8 cellular contexts compared by ENCODE assay signal in the genomic region with DNA sequence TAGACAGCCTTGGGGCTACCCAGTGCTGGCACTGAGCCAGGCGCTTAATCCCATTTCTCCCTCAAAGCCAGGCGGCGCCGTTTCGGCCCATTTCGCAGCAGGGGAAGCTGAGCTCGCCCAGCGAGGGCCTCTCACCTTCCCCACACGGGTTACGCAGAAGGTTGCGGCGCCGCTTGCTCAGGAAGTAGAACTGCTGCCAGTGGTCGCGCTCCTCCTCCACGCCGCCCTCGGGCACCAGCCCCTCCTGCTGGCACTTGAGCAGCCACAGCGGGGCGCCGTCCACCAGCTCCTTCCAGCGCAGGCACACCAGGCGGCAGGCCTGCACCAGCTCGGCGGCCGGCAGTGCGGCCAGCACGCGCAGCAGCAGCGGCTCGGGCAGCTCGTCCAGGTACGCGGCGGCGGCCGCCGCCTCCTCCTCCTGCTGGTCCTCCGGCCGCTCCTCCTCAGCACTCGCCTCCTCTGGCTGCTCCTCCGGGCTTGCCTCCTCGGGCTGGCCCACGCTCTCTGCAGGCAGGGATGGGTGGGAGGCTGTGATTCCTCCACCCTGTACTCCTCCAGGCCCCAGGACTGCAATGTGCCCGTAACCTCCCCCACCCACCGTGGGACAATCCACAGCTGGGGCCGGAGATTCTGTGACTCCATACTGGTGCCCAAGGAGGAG. TPM values are rescaled to one million over a fixed set of nuclear protein-coding genes. Genes with fewer than 3 reads are reported as not detected.
DNase-seq lines count a peak whose midpoint lies in the region; ATAC-seq and TF ChIP-seq lines count a peak whose summit lies in the region.

No MANE protein-coding gene starts in this region.

- no peaks in the 10 kb centered on the region for H3K27me3 ChIP-seq in GM23338 (ENCODE audit: insufficient read depth)
- no peaks in the 10 kb centered on the region for H3K27me3 ChIP-seq in PC-3 (ENCODE audit: low read length)

- H3K27ac Mint-ChIP-seq in GM23338 (no peak overlapping the region), neural crest cell (ENCODE audit: unreplicated experiment) (no peak overlapping the region)
- peak overlapping the region; percentile 56 for H3K27ac Mint-ChIP-seq in activated T-cell treated with anti-CD3 and anti-CD28 coated beads, Interleukin-2, amount 50 U/mL, for 72 hours
- peak overlapping the region; percentile 23 to 57 for H3K27ac Mint-ChIP-seq in stimulated activated naive CD8-positive, alpha-beta T cell treated with anti-CD3 and anti-CD28 coated beads, Interleukin-15, amount 100 ng/mL, for 72 hours

- H2AFZ ChIP-seq in GM23338 (no peak overlapping the region), PC-3 (ENCODE audit: low read length) (peak overlapping the region; percentile 56)

- H3K4me2 ChIP-seq in GM23338, result peak overlapping the region; percentile 76
- peak overlapping the region; percentile 71 for H3K4me2 ChIP-seq in PC-3 (ENCODE audit: low read length)

- CTCF ChIA-PET in PC-3 (lab: Charles Lee), result interaction anchor here (0.6 to 1.0 kb wide), 4 partner anchors 69 to 1918 kb away, joined by 3 to 6 read pairs (median 4); no protein-coding TSS in a partner anchor

- H3K27me3 Mint-ChIP-seq in GM23338 (ENCODE audit: insufficient read depth, low read depth, poor library complexity) (peaks cover 28% of the 10 kb centered on the region), neural crest cell (ENCODE audit: low read depth) (peaks cover 73% of the 10 kb centered on the region)
- H3K27me3 Mint-ChIP-seq in activated T-cell treated with anti-CD3 and anti-CD28 coated beads, Interleukin-2, amount 50 U/mL, for 72 hours (ENCODE audit: low read depth), result peaks cover 6% of the 10 kb centered on the region
- H3K27me3 Mint-ChIP-seq in stimulated activated naive CD8-positive, alpha-beta T cell treated with anti-CD3 and anti-CD28 coated beads, Interleukin-15, amount 100 ng/mL, for 72 hours, result no peaks in the 10 kb centered on the region

- H3K79me2 ChIP-seq in GM23338 (replicated peaks; ENCODE audit: insufficient read depth) (peaks cover 20% of the 10 kb centered on the region), PC-3 (ENCODE audit: low read length) (peaks cover 3% of the 10 kb centered on the region)

- no peak overlapping the region for H3K9ac ChIP-seq in PC-3 (ENCODE audit: low read length)

- peaks cover 4% of the 10 kb centered on the region; the same call in 1 of the 2 replicates for H4K20me1 ChIP-seq in GM23338 (replicated peaks; ENCODE audit: insufficient read depth)
- H4K20me1 ChIP-seq in PC-3 (ENCODE audit: low read length), result no peaks in the 10 kb centered on the region

- POLR2A ChIA-PET in PC-3 (lab: Charles Lee; ENCODE audit: unreplicated experiment), result no interaction called here

- ATAC-seq in GM23338 (peak; percentile 16), PC-3 (peak; percentile 24), GM18873 (IDR thresholded peaks at IDR 0.05; ENCODE audit: low FRiP score, unreplicated experiment) (no peak)
- ATAC-seq in activated T-cell treated with anti-CD3 and anti-CD28 coated beads, Interleukin-2, amount 50 U/mL, for 72 hours (replicated peaks in 1 of 2), result peak; percentile 81 to 82
- peak; percentile 87 for ATAC-seq in stimulated activated naive CD8-positive, alpha-beta T cell treated with anti-CD3 and anti-CD28 coated beads, Interleukin-15, amount 100 ng/mL, for 72 hours

- TF ChIP-seq CTCF in GM23338 (conservative IDR thresholded peaks at IDR 0.05; ENCODE audit: low read depth in 2 of 2), result peak; percentile 36 to 74
- peak; percentile 76 for TF ChIP-seq CTCF in PC-3 (conservative IDR thresholded peaks at IDR 0.05; ENCODE audit: low read depth, low read length)
- peak; percentile 56 for TF ChIP-seq CTCF in fibroblast of the aortic adventitia (IDR thresholded peaks at IDR 0.05; ENCODE audit: insufficient read depth, low read length)
- TF ChIP-seq CTCF in neural crest cell (conservative IDR thresholded peaks at IDR 0.05), result peak; percentile 75

- H3K4me1 Mint-ChIP-seq in GM23338 (peaks cover 38% of the 10 kb centered on the region), neural crest cell (peaks cover 7% of the 10 kb centered on the region)
- H3K4me1 Mint-ChIP-seq in activated T-cell treated with anti-CD3 and anti-CD28 coated beads, Interleukin-2, amount 50 U/mL, for 72 hours (ENCODE audit: low read depth), result peaks cover 19% of the 10 kb centered on the region
- H3K4me1 Mint-ChIP-seq in stimulated activated naive CD8-positive, alpha-beta T cell treated with anti-CD3 and anti-CD28 coated beads, Interleukin-15, amount 100 ng/mL, for 72 hours, result peaks cover 26% of the 10 kb centered on the region

- H3K9me3 Mint-ChIP-seq in GM23338 (no peaks in the 10 kb centered on the region; the same call in 2 of the 3 replicates), neural crest cell (no peaks in the 10 kb centered on the region)
- H3K9me3 Mint-ChIP-seq in activated T-cell treated with anti-CD3 and anti-CD28 coated beads, Interleukin-2, amount 50 U/mL, for 72 hours, result no peaks in the 10 kb centered on the region
- no peaks in the 10 kb centered on the region for H3K9me3 Mint-ChIP-seq in stimulated activated naive CD8-positive, alpha-beta T cell treated with anti-CD3 and anti-CD28 coated beads, Interleukin-15, amount 100 ng/mL, for 72 hours

- H3K36me3 Mint-ChIP-seq in GM23338 (ENCODE audit: low read depth) (no peaks in the 10 kb centered on the region; the same call in 2 of the 3 replicates), neural crest cell (ENCODE audit: low read depth) (no peaks in the 10 kb centered on the region)
- H3K36me3 Mint-ChIP-seq in activated T-cell treated with anti-CD3 and anti-CD28 coated beads, Interleukin-2, amount 50 U/mL, for 72 hours (ENCODE audit: insufficient read depth in 2 of 2), result no peaks in the 10 kb centered on the region

- H3K4me3 Mint-ChIP-seq in GM23338 (peak overlapping the region; percentile 63), neural crest cell (peak overlapping the region; percentile 4)
- peak overlapping the region; percentile 79 to 84 for H3K4me3 Mint-ChIP-seq in activated T-cell treated with anti-CD3 and anti-CD28 coated beads, Interleukin-2, amount 50 U/mL, for 72 hours
- H3K4me3 Mint-ChIP-seq in stimulated activated naive CD8-positive, alpha-beta T cell treated with anti-CD3 and anti-CD28 coated beads, Interleukin-15, amount 100 ng/mL, for 72 hours, result peak overlapping the region; percentile 66 to 80

- H3K4me3 ChIP-seq in GM23338, result peak overlapping the region; percentile 43
- peak overlapping the region; percentile 33; the same call in 1 of the 2 replicates for H3K4me3 ChIP-seq in PC-3 (ENCODE audit: low read length)
- no peak overlapping the region for H3K4me3 ChIP-seq in fibroblast of the aortic adventitia (ENCODE audit: low read depth, low read length)

- BruUV-seq in PC-3 (replicated peaks; lab: Mats Ljungman, UMichigan), result no TSS peak

- H3K27ac ChIP-seq in GM23338 (ENCODE audit: low read depth) (no peak overlapping the region), PC-3 (ENCODE audit: low read length) (no peak overlapping the region)

- no peaks in the 10 kb centered on the region for H3K36me3 ChIP-seq in GM23338 (ENCODE audit: insufficient read depth)
- H3K36me3 ChIP-seq in PC-3 (ENCODE audit: low read depth, low read length), result no peaks in the 10 kb centered on the region

- intact Hi-C loops in PC-3 (cut with micrococcal nuclease), result no loop called here

- H3K9me2 ChIP-seq in GM23338 (ENCODE audit: insufficient read depth) (no peaks in the 10 kb centered on the region), PC-3 (replicated peaks; ENCODE audit: low read length) (no peaks in the 10 kb centered on the region)

- H3K4me1 ChIP-seq in GM23338 (ENCODE audit: insufficient read depth), result peaks cover 32% of the 10 kb centered on the region
- H3K4me1 ChIP-seq in PC-3 (ENCODE audit: insufficient read depth, low read length), result peaks cover 23% of the 10 kb centered on the region

- peak; percentile 71 for DNase-seq in AG08395 (ENCODE audit: low spot score)
- DNase-seq in GM23338 (ENCODE audit: low spot score), result peak; percentile 84
- peak; percentile 75 for DNase-seq in PC-3
- peak; percentile 88 to 92 for DNase-seq in activated T-cell treated with anti-CD3 and anti-CD28 coated beads, Interleukin-2, amount 50 U/mL, for 72 hours
- DNase-seq in fibroblast of the aortic adventitia (ENCODE audit: low read depth), result peak; percentile 50
- DNase-seq in neural crest cell (ENCODE audit: low read depth, low spot score), result peak; percentile 76
- DNase-seq in stimulated activated naive CD8-positive, alpha-beta T cell treated with anti-CD3 and anti-CD28 coated beads, Interleukin-15, amount 100 ng/mL, for 72 hours, result peak; percentile 86 to 92

- H3F3A ChIP-seq in GM23338 (replicated peaks; ENCODE audit: low read depth) (peaks cover 15% of the 10 kb centered on the region), PC-3 (ENCODE audit: low read length, unreplicated experiment) (no peaks in the 10 kb centered on the region)

- H3K9me3 ChIP-seq in PC-3 (ENCODE audit: low read length), result no peaks in the 10 kb centered on the region

RNA-seq across cellular contexts. Expression of gene FBXO2, which starts 3.8 kb away (rescaled TPM):
- total RNA-seq in GM23338 (2014; rRNA removed; shearing (Covaris generic)), result 44.4 and 45.4 TPM in 2 replicates
- 84.6 and 86.7 TPM in 2 replicates for polyA plus RNA-seq in GM23338 (2016; fragmentation: Nextera tagmentation; extraction: Ambion mirVana)
- total RNA-seq in PC-3 (2014; rRNA removed) (13.4 and 15.3 TPM in 2 replicates), fibroblast of the aortic adventitia (ENCODE audit: low replicate concordance) (2.0 and 3.9 TPM in 2 replicates), neural crest cell (0.30 and 0.61 TPM in 2 replicates)
- 1 to 10 TPM; 1.9 to 3.9 TPM for total RNA-seq in activated T-cell treated with anti-CD3 and anti-CD28 coated beads, Interleukin-2, amount 50 U/mL, for 72 hours

RNA-seq across cellular contexts. Expression of gene FBXO44, which starts 4.2 kb away (rescaled TPM):
- 28.9 and 30.8 TPM in 2 replicates for total RNA-seq in GM23338 (2014; rRNA removed; shearing (Covaris generic))
- 22.0 and 22.3 TPM in 2 replicates for polyA plus RNA-seq in GM23338 (2016; fragmentation: Nextera tagmentation; extraction: Ambion mirVana)
- 19.2 and 23.5 TPM in 2 replicates for total RNA-seq in PC-3 (2014; rRNA removed)
- 10 to 100 TPM; 24.8 to 30.3 TPM for total RNA-seq in activated T-cell treated with anti-CD3 and anti-CD28 coated beads, Interleukin-2, amount 50 U/mL, for 72 hours
- total RNA-seq in fibroblast of the aortic adventitia (ENCODE audit: low replicate concordance), result 8.1 and 16.0 TPM in 2 replicates
- total RNA-seq in neural crest cell, result 9.7 and 10.7 TPM in 2 replicates

RNA-seq across cellular contexts. Expression of gene FBXO6, which starts 13.5 kb away (rescaled TPM):
- 0.58 and 0.90 TPM in 2 replicates for total RNA-seq in GM23338 (2014; rRNA removed; shearing (Covaris generic))
- 0.40 and 0.89 TPM in 2 replicates for polyA plus RNA-seq in GM23338 (2016; fragmentation: Nextera tagmentation; extraction: Ambion mirVana)
- 23.5 and 24.6 TPM in 2 replicates for total RNA-seq in PC-3 (2014; rRNA removed)
- 10 to 100 TPM; 10.9 to 11.3 TPM for total RNA-seq in activated T-cell treated with anti-CD3 and anti-CD28 coated beads, Interleukin-2, amount 50 U/mL, for 72 hours
- total RNA-seq in fibroblast of the aortic adventitia (ENCODE audit: low replicate concordance), result 3.4 and 4.5 TPM in 2 replicates
- total RNA-seq in neural crest cell, result 1.2 and 1.5 TPM in 2 replicates

RNA-seq across cellular contexts. Expression of gene MAD2L2, which starts 30.5 kb away (rescaled TPM):
- total RNA-seq in GM23338 (2014; rRNA removed; shearing (Covaris generic)), result 474 and 552 TPM in 2 replicates
- 478 and 498 TPM in 2 replicates for polyA plus RNA-seq in GM23338 (2016; fragmentation: Nextera tagmentation; extraction: Ambion mirVana)
- 127 and 139 TPM in 2 replicates for total RNA-seq in PC-3 (2014; rRNA removed)
- 10 to 100 TPM; 76.5 to 78.7 TPM for total RNA-seq in activated T-cell treated with anti-CD3 and anti-CD28 coated beads, Interleukin-2, amount 50 U/mL, for 72 hours
- total RNA-seq in fibroblast of the aortic adventitia (ENCODE audit: low replicate concordance), result 17.6 and 33.1 TPM in 2 replicates
- total RNA-seq in neural crest cell, result 106 and 111 TPM in 2 replicates

RNA-seq across cellular contexts. Expression of gene DRAXIN, which starts 41.0 kb away (rescaled TPM):
- 22.6 and 23.0 TPM in 2 replicates for total RNA-seq in GM23338 (2014; rRNA removed; shearing (Covaris generic))
- 7.4 and 7.6 TPM in 2 replicates for polyA plus RNA-seq in GM23338 (2016; fragmentation: Nextera tagmentation; extraction: Ambion mirVana)
- 0.07 TPM in 1 of 2 replicates, not detected in the other for total RNA-seq in PC-3 (2014; rRNA removed)
- under 1 TPM; 0.12 to 0.30 TPM for total RNA-seq in activated T-cell treated with anti-CD3 and anti-CD28 coated beads, Interleukin-2, amount 50 U/mL, for 72 hours
- total RNA-seq in fibroblast of the aortic adventitia (ENCODE audit: low replicate concordance), result 2.4 TPM in 1 of 2 replicates, not detected in the other
- total RNA-seq in neural crest cell, result 9.7 TPM in 2 replicates

Comparison
In these comparisons a context has a peak if more than half of its experiments do, and no peak if none do; other contexts are left out.
1. H3K27ac Mint-ChIP-seq: peak in activated T-cell treated with anti-CD3 and anti-CD28 coated beads, Interleukin-2, amount 50 U/mL, for 72 hours (single experiment) and stimulated activated naive CD8-positive, alpha-beta T cell treated with anti-CD3 and anti-CD28 coated beads, Interleukin-15, amount 100 ng/mL, for 72 hours (2 of 2); none in GM23338 (single experiment) and neural crest cell (single experiment).
2. H3K4me3 Mint-ChIP-seq: peak in every context shown above with its lines; median percentile 82 in activated T-cell treated with anti-CD3 and anti-CD28 coated beads, Interleukin-2, amount 50 U/mL, for 72 hours; 73 in stimulated activated naive CD8-positive, alpha-beta T cell treated with anti-CD3 and anti-CD28 coated beads, Interleukin-15, amount 100 ng/mL, for 72 hours; 63 in GM23338; 4 in neural crest cell.
3. Peak in every context shown above with its lines, with median percentiles within 50 percentile points of each other: DNase-seq and CTCF ChIP-seq.